14 cellular contexts compared by ENCODE assay signal in genomic region chr11:64842366-64842759, GRCh38. TPM values are rescaled to one million over a fixed set of nuclear protein-coding genes. Genes with fewer than 3 reads are reported as not detected.
A peak's percentile ranks its signal among the peaks of the same experiment; 100 is the strongest.
DNase-seq lines count a peak whose midpoint lies in the region; ATAC-seq and TF ChIP-seq lines count a peak whose summit lies in the region.
"Had no signal": no experiment of that assay in that cellular context is flagged by ENCODE, and none has a peak within 500 bp of the region (broad histone marks: within the 10 kb centered on the region; RNA-seq: fewer than 3 reads in every experiment).

No MANE protein-coding gene starts in this region.

- no peak overlapping the region for H4K8ac ChIP-seq in mesenchymal stem cell (ENCODE audit: low read length)

- in situ Hi-C loops in T47D (cut with HindIII; ENCODE audit: low pct_unique_long_range_greater_than_20kb, low sequenced_read_pairs) = no loop called here

- H3K4me2 ChIP-seq in mesenchymal stem cell (ENCODE audit: low read length, poor library complexity, severe bottlenecking) = no peak overlapping the region

- no peak overlapping the region for H2BK120ac ChIP-seq in mesenchymal stem cell (ENCODE audit: low read depth, low read length)

- no peaks in the 10 kb centered on the region for H3K9me3 ChIP-seq in mesenchymal stem cell (ENCODE audit: control insufficient read depth, low read length)
- H3K9me3 ChIP-seq in upper lobe of right lung = no peaks in the 10 kb centered on the region

- H2BK15ac ChIP-seq in mesenchymal stem cell (ENCODE audit: low read depth, poor library complexity, severe bottlenecking) = peak overlapping the region; percentile 56

- no peak overlapping the region for H3K14ac ChIP-seq in mesenchymal stem cell (ENCODE audit: low read length in 2 of 2)

- 64% methylated on average over 5 of the region's 6 CpGs for WGBS in mesenchymal stem cell
- 41 to 55% methylated on average over 6 of the region's 6 CpGs for WGBS in lower leg skin, 2 donors

- no peak for DNase-seq in activated naive CD4-positive, alpha-beta T cell treated with anti-CD3 and anti-CD28 coated beads, Interleukin-2, amount 10 ng/mL, durations not matched to agents 7 days and 5 days
- DNase-seq in activated naive CD4-positive, alpha-beta T cell treated with anti-CD3 and anti-CD28 coated beads, Interleukin-2, amount 50 U/mL, for 16 hours = no peak
- DNase-seq in T47D (ENCODE audit: low read depth in 1 of 2, low spot score in 1 of 2) (peak; percentile 62 to 84), mesenchymal stem cell (no peak), upper lobe of right lung (no peak), lower leg skin (ENCODE audit: low spot score in 2 of 2) (no peak), NCI-H2029 (lab: John Stamatoyannopoulos, UW) (no peak)
- DNase-seq: activated naive CD4-positive, alpha-beta T cell treated with anti-CD3 and anti-CD28 coated beads for 36 hours; NCI-H524; nucleus accumbens; SIG-M5 had no signal

- H3K4me1 ChIP-seq in mesenchymal stem cell (ENCODE audit: control insufficient read depth, insufficient read depth, low read depth, low read length) = peaks cover 34% of the 10 kb centered on the region
- peaks cover 13% of the 10 kb centered on the region for H3K4me1 ChIP-seq in upper lobe of right lung

- no peak overlapping the region for H4K91ac ChIP-seq in mesenchymal stem cell (ENCODE audit: low read length)

- no peak overlapping the region for H3K4ac ChIP-seq in mesenchymal stem cell (ENCODE audit: low read depth in 1 of 2, low read length in 2 of 2)

- no peak overlapping the region for H3K9ac ChIP-seq in mesenchymal stem cell (ENCODE audit: low read length)

- TF ChIP-seq CTCF in upper lobe of right lung (IDR thresholded peaks at IDR 0.05) = no peak
- TF ChIP-seq CTCF in lower leg skin (IDR thresholded peaks at IDR 0.05) = no peak

- peaks cover 4% of the 10 kb centered on the region for H3K27me3 Mint-ChIP-seq in activated naive CD4-positive, alpha-beta T cell treated with anti-CD3 and anti-CD28 coated beads, Interleukin-2, amount 10 ng/mL, durations not matched to agents 7 days and 5 days
- H3K27me3 Mint-ChIP-seq: IgD-negative memory B cell had no signal

- no peak overlapping the region for H3K4me3 ChIP-seq in mesenchymal stem cell (ENCODE audit: insufficient read depth in 1 of 2, low read depth in 1 of 2, low read length in 2 of 2)
- H3K4me3 ChIP-seq in upper lobe of right lung = no peak overlapping the region
- no peak overlapping the region for H3K4me3 ChIP-seq in lower leg skin (ENCODE audit: low read depth, poor library complexity, severe bottlenecking)
- H3K4me3 ChIP-seq: cardiac muscle cell had no signal

- CTCF ChIA-PET in activated naive CD4-positive, alpha-beta T cell treated with anti-CD3 and anti-CD28 coated beads, Interleukin-2, amount 10 ng/mL, durations not matched to agents 7 days and 5 days (lab: Charles Lee) = interaction anchor here (1.2 to 16.4 kb wide), 3 partner anchors 17 to 45 kb away, joined by 3 to 592 read pairs (median 3); partner anchors contain the start of gene EHD1

- H3K4me1 Mint-ChIP-seq in activated naive CD4-positive, alpha-beta T cell treated with anti-CD3 and anti-CD28 coated beads, Interleukin-2, amount 10 ng/mL, durations not matched to agents 7 days and 5 days = peaks cover 26% of the 10 kb centered on the region

- H3K23ac ChIP-seq in mesenchymal stem cell (ENCODE audit: low read length in 2 of 2) = peak overlapping the region in 1 of 2 experiments; percentile 24

- H3K36me3 Mint-ChIP-seq in activated naive CD4-positive, alpha-beta T cell treated with anti-CD3 and anti-CD28 coated beads, Interleukin-2, amount 10 ng/mL, durations not matched to agents 7 days and 5 days = no peaks in the 10 kb centered on the region
- H3K36me3 Mint-ChIP-seq: IgD-negative memory B cell had no signal

- peak overlapping the region; percentile 53 to 58 for H2BK12ac ChIP-seq in mesenchymal stem cell (ENCODE audit: low read length in 2 of 2)

- no peaks in the 10 kb centered on the region for H3K9me3 Mint-ChIP-seq in activated naive CD4-positive, alpha-beta T cell treated with anti-CD3 and anti-CD28 coated beads, Interleukin-2, amount 10 ng/mL, durations not matched to agents 7 days and 5 days
- H3K9me3 Mint-ChIP-seq: activated naive CD4-positive, alpha-beta T cell treated with anti-CD3 and anti-CD28 coated beads for 36 hours; IgD-negative memory B cell had no signal

- H3K27ac Mint-ChIP-seq in activated naive CD4-positive, alpha-beta T cell treated with anti-CD3 and anti-CD28 coated beads, Interleukin-2, amount 10 ng/mL, durations not matched to agents 7 days and 5 days = no peak overlapping the region
- H3K27ac Mint-ChIP-seq: activated naive CD4-positive, alpha-beta T cell treated with anti-CD3 and anti-CD28 coated beads for 36 hours had no signal

- H3K27me3 ChIP-seq in mesenchymal stem cell (ENCODE audit: control insufficient read depth in 1 of 2, insufficient read depth in 1 of 2, low read length in 2 of 2) = no peaks in the 10 kb centered on the region
- H3K27me3 ChIP-seq in upper lobe of right lung = no peaks in the 10 kb centered on the region
- H3K27me3 ChIP-seq: cardiac muscle cell had no signal

- peaks cover 0 to 28% of the 10 kb centered on the region in 2 experiments for H3K36me3 ChIP-seq in mesenchymal stem cell (ENCODE audit: control insufficient read depth in 1 of 2, insufficient read depth in 2 of 2, low read depth in 1 of 2, low read length in 2 of 2)
- no peaks in the 10 kb centered on the region for H3K36me3 ChIP-seq in upper lobe of right lung
- H3K36me3 ChIP-seq: cardiac muscle cell had no signal

- H2BK5ac ChIP-seq in mesenchymal stem cell (ENCODE audit: low read depth, low read length, poor library complexity, severe bottlenecking) = no peak overlapping the region

- H3K79me1 ChIP-seq in mesenchymal stem cell (replicated peaks; ENCODE audit: low read length, poor library complexity, severe bottlenecking) = peaks cover 3% of the 10 kb centered on the region

- no peak overlapping the region for H3K18ac ChIP-seq in mesenchymal stem cell (ENCODE audit: low read depth in 1 of 2, low read length in 2 of 2)

- H2AFZ ChIP-seq in mesenchymal stem cell (ENCODE audit: low read depth, low read length) = no peak overlapping the region

- peak overlapping the region; percentile 57 for H2AK5ac ChIP-seq in mesenchymal stem cell (ENCODE audit: low read length, severe bottlenecking)

- ATAC-seq in upper lobe of right lung (no peak), GM21360 (IDR thresholded peaks at IDR 0.05; ENCODE audit: unreplicated experiment) (no peak)

- peak overlapping the region; percentile 6 for H3K4me3 Mint-ChIP-seq in activated naive CD4-positive, alpha-beta T cell treated with anti-CD3 and anti-CD28 coated beads, Interleukin-2, amount 10 ng/mL, durations not matched to agents 7 days and 5 days

- no peak for TF ChIP-seq POLR2A in lower leg skin (IDR thresholded peaks at IDR 0.05)

- H3K27ac ChIP-seq in mesenchymal stem cell (ENCODE audit: low read length, poor library complexity, severe bottlenecking) = peak overlapping the region; percentile 2
- peak overlapping the region; percentile 87 for H3K27ac ChIP-seq in upper lobe of right lung
- H3K27ac ChIP-seq: cardiac muscle cell had no signal

- intact Hi-C loops in upper lobe of right lung (cut with DNase I) (no loop called here), lower leg skin (cut with DNase I; ENCODE audit: low total_unique reads) (no loop called here)

RNA-seq across cellular contexts. Expression of gene CDC42BPG, which starts 2.1 kb away (rescaled TPM):
- 0.26 TPM for polyA plus RNA-seq in mesenchymal stem cell (2013, experiment 1 of 2)
- 0.21 TPM for polyA plus RNA-seq in mesenchymal stem cell (2013, experiment 2 of 2)
- 20.9 TPM for total RNA-seq in upper lobe of right lung
- 10 to 100 TPM; 40.3 to 81.3 (median 50.1) TPM for total RNA-seq in lower leg skin

RNA-seq across cellular contexts. Expression of gene MEN1, which starts 32.0 kb away (rescaled TPM):
- polyA plus RNA-seq in mesenchymal stem cell (2013, experiment 1 of 2) = 30.3 TPM
- 29.2 TPM for polyA plus RNA-seq in mesenchymal stem cell (2013, experiment 2 of 2)
- total RNA-seq in upper lobe of right lung (22.5 TPM), lower leg skin (10 to 100 TPM; 20.5 to 42.7 (median 32.2) TPM)

RNA-seq across cellular contexts. Expression of gene EHD1, which starts 36.1 kb away (rescaled TPM):
- polyA plus RNA-seq in mesenchymal stem cell (2013, experiment 1 of 2) = 57.6 TPM
- polyA plus RNA-seq in mesenchymal stem cell (2013, experiment 2 of 2) = 57.2 TPM
- total RNA-seq in upper lobe of right lung (94.6 TPM), lower leg skin (10 to 100 TPM; 81.0 to 98.9 (median 90.5) TPM)

RNA-seq across cellular contexts. Expression of gene MAP4K2, which starts 39.3 kb away (rescaled TPM):
- 12.3 TPM for polyA plus RNA-seq in mesenchymal stem cell (2013, experiment 1 of 2)
- polyA plus RNA-seq in mesenchymal stem cell (2013, experiment 2 of 2) = 13.7 TPM
- 28.9 TPM for total RNA-seq in upper lobe of right lung
- 10 to 100 TPM in 3 of 4 donors, 1 to 10 TPM in 1; 9.3 to 29.8 (median 19.5) TPM for total RNA-seq in lower leg skin

Comparison
In these comparisons a context has a peak if more than half of its experiments do, and no peak if none do; other contexts are left out.
1. DNase-seq: peak in T47D (2 of 2); none in activated naive CD4-positive, alpha-beta T cell treated with anti-CD3 and anti-CD28 coated beads, Interleukin-2, amount 10 ng/mL, durations not matched to agents 7 days and 5 days (single experiment), activated naive CD4-positive, alpha-beta T cell treated with anti-CD3 and anti-CD28 coated beads, Interleukin-2, amount 50 U/mL, for 16 hours (single experiment), mesenchymal stem cell (single experiment), upper lobe of right lung (single experiment), lower leg skin (0 of 2) and NCI-H2029 (single experiment).